1 cellular context compared by ENCODE assay signal in genomic region chr15:84980196-84981053, GRCh38.
A peak's percentile ranks its signal among the peaks of the same experiment; 100 is the strongest.
TF ChIP-seq lines count a peak whose summit lies in the region.

No MANE protein-coding gene starts in this region.

TF ChIP-seq in GM12878, 131 proteins besides CTCF, POLR2A, EP300 and RAD21 (continued from another document):
- TF ChIP-seq SRF (IDR thresholded peaks at IDR 0.05; ENCODE audit: low read depth in 2 of 2, low read length in 2 of 2) (0 out of 4 replicates have a peak, but pooled peaks of 1 of the 2 experiments have one; percentile 27), ATF2 (IDR thresholded peaks at IDR 0.05; ENCODE audit: low read length) (no peak), RB1 (IDR thresholded peaks at IDR 0.05; ENCODE audit: borderline replicate concordance) (peak; percentile 86; the same call in 1 of the 2 replicates), RFX5 (IDR thresholded peaks at IDR 0.05; ENCODE audit: low read depth, low read length) (no peak), NR2C1 (IDR thresholded peaks at IDR 0.05) (peak; percentile 41), ZSCAN29 (IDR thresholded peaks at IDR 0.05) (peak; percentile 83), NR2F1 (conservative IDR thresholded peaks at IDR 0.05) (peak; percentile 95), HDGF (IDR thresholded peaks at IDR 0.05) (no peak; the same call in 1 of the 2 replicates), ZNF24 (IDR thresholded peaks at IDR 0.05) (0 out of 2 replicates have a peak, but pooled peaks have one; percentile 26), PAX5 (IDR thresholded peaks at IDR 0.05; ENCODE audit: borderline replicate concordance, low read depth, low read length) (no peak), SPI1 (IDR thresholded peaks at IDR 0.05; ENCODE audit: borderline replicate concordance, insufficient read depth, low read depth, low read length) (no peak), E2F8 (IDR thresholded peaks at IDR 0.05; ENCODE audit: low read depth, partially characterized antibody) (no peak), MEF2B (IDR thresholded peaks at IDR 0.05; ENCODE audit: partially characterized antibody, poor library complexity, severe bottlenecking) (peak; percentile 13), SMARCA5 (IDR thresholded peaks at IDR 0.05) (no peak), SP1 (IDR thresholded peaks at IDR 0.05; ENCODE audit: low read depth, low read length) (peak; percentile 96), HDAC2 (IDR thresholded peaks at IDR 0.05) (no peak), PKNOX1 (IDR thresholded peaks at IDR 0.05) (peak; percentile 93), ESRRA (IDR thresholded peaks at IDR 0.05; ENCODE audit: low read length) (no peak), SREBF2 (IDR thresholded peaks at IDR 0.05; ENCODE audit: low read length) (no peak), SUPT20H (IDR thresholded peaks at IDR 0.05; ENCODE audit: borderline replicate concordance, control insufficient read depth, low read depth, low read length) (no peak), ZBTB40 (IDR thresholded peaks at IDR 0.05; ENCODE audit: borderline replicate concordance) (no peak; the same call in 1 of the 2 replicates), TAF1 (IDR thresholded peaks at IDR 0.05; ENCODE audit: borderline replicate concordance, low read depth, low read length) (0 out of 2 replicates have a peak, but pooled peaks have one; percentile 10), STAT3 (IDR thresholded peaks at IDR 0.05; ENCODE audit: low read depth, low read length) (no peak), SREBF1 (IDR thresholded peaks at IDR 0.05; ENCODE audit: low read length) (no peak; the same call in 1 of the 2 replicates), MAX (IDR thresholded peaks at IDR 0.05; ENCODE audit: low read depth, low read length) (peak; percentile 55), POLR2AphosphoS5 (IDR thresholded peaks at IDR 0.05; ENCODE audit: low read length) (peak; percentile 72), MLLT1 (IDR thresholded peaks at IDR 0.05) (peak; percentile 36; the same call in 1 of the 2 replicates), EED (IDR thresholded peaks at IDR 0.05; ENCODE audit: low read depth) (no peak; the same call in 1 of the 2 replicates), ZBTB11 (CRISPR knock-in tag; IDR thresholded peaks at IDR 0.05) (no peak), BRCA1 (IDR thresholded peaks at IDR 0.05; ENCODE audit: low read depth, low read length) (no peak), MTA2 (IDR thresholded peaks at IDR 0.05; ENCODE audit: low read depth) (no peak; the same call in 1 of the 2 replicates), CEBPB (IDR thresholded peaks at IDR 0.05; ENCODE audit: borderline replicate concordance in 1 of 2, low read depth in 2 of 2, low read length in 2 of 2) (no peak), REST (IDR thresholded peaks at IDR 0.05; ENCODE audit: low read depth, low read length) (no peak), RAD51 (IDR thresholded peaks at IDR 0.05) (0 out of 2 replicates have a peak, but pooled peaks have one; percentile 15), SMC3 (IDR thresholded peaks at IDR 0.05; ENCODE audit: borderline replicate concordance, low read length) (no peak), PAX8 (IDR thresholded peaks at IDR 0.05) (no peak), NFXL1 (IDR thresholded peaks at IDR 0.05; ENCODE audit: borderline replicate concordance) (no peak), BHLHE40 (IDR thresholded peaks at IDR 0.05; ENCODE audit: borderline replicate concordance in 1 of 2, low read depth in 2 of 2, low read length in 1 of 2) (peak; percentile 91 to 92), IRF4 (IDR thresholded peaks at IDR 0.05; ENCODE audit: low read depth, low read length) (0 out of 2 replicates have a peak, but pooled peaks have one; percentile 3), POU2F2 (IDR thresholded peaks at IDR 0.05; ENCODE audit: borderline replicate concordance, low read depth, low read length) (0 out of 3 replicates have a peak, but pooled peaks have one; percentile 13), TCF3 (IDR thresholded peaks at IDR 0.05; ENCODE audit: borderline replicate concordance, insufficient read depth, low read depth, low read length) (peak; percentile 67), ATF7 (IDR thresholded peaks at IDR 0.05; ENCODE audit: low read depth) (0 out of 2 replicates have a peak, but pooled peaks have one; percentile 15), TCF12 (IDR thresholded peaks at IDR 0.05; ENCODE audit: low read depth, low read length) (peak; percentile 47; the same call in 1 of the 2 replicates), KAT2A (conservative IDR thresholded peaks at IDR 0.05; ENCODE audit: control insufficient read depth, low read depth, low read length) (no peak)
TF ChIP-seq in GM12878: peak in this region for 47.
